In genomic region chr7:2820508-2820934, GRCh38 we compare ENCODE assay signal across 9 cellular contexts. TPM values are rescaled to one million over a fixed set of nuclear protein-coding genes. Genes with fewer than 3 reads are reported as not detected.
A peak's percentile ranks its signal among the peaks of the same experiment; 100 is the strongest.
DNase-seq lines count a peak whose midpoint lies in the region.
"Had no signal": no experiment of that assay in that cellular context is flagged by ENCODE, and none has a peak within 500 bp of the region (broad histone marks: within the 10 kb centered on the region; RNA-seq: fewer than 3 reads in every experiment).

No MANE protein-coding gene starts in this region.

- peak; percentile 96 for DNase-seq in H4 (ENCODE audit: low spot score)
- peak; percentile 97 for DNase-seq in amniotic epithelial cell (ENCODE audit: low read depth)
- no peak for DNase-seq in NCI-H524 treated with DMSO at 0.1 percent for 48 hours (lab: John Stamatoyannopoulos, UW)
- no peak for DNase-seq in SIG-M5 treated with dmso at 0.1 percent for 504 hours (lab: John Stamatoyannopoulos, UW; ENCODE audit: unreplicated experiment)
- DNase-seq in NCI-H1417 (lab: John Stamatoyannopoulos, UW): no peak
- DNase-seq in NCI-H1105 (lab: John Stamatoyannopoulos, UW): no peak
- DNase-seq: activated naive CD8-positive, alpha-beta T cell treated with anti-CD3 and anti-CD28 coated beads, Interleukin-2, amount 10 ng/mL, durations not matched to agents 7 days and 5 days had no signal

- peak overlapping the region in 15 of 21 experiments; percentile 11 to 78 (median 31) for H3K27ac ChIP-seq in skin epidermis

- no peaks in the 10 kb centered on the region for H3K27me3 ChIP-seq in iPS-15b (ENCODE audit: control insufficient read depth, insufficient read depth, low read length)

- peaks cover 58% of the 10 kb centered on the region for H3K4me1 ChIP-seq in iPS-15b (ENCODE audit: control insufficient read depth, insufficient read depth, low read length)

- H3K4me3 ChIP-seq in iPS-15b (ENCODE audit: low read depth, low read length) (no peak overlapping the region), skin epidermis (no peak overlapping the region)

- H3K9me3 ChIP-seq in iPS-15b (ENCODE audit: control insufficient read depth, insufficient read depth, low read length): no peaks in the 10 kb centered on the region

- H3K9ac ChIP-seq in iPS-15b (ENCODE audit: low read depth, low read length): peak overlapping the region; percentile 26

- no peaks in the 10 kb centered on the region for H3K36me3 ChIP-seq in iPS-15b (ENCODE audit: control insufficient read depth, insufficient read depth, low read length)

RNA-seq across cellular contexts. Expression of gene GNA12, which starts 23.6 kb away (rescaled TPM):
- total RNA-seq in H4 (2014; rRNA removed; shearing (Covaris generic)): 14.4 and 24.4 TPM in 2 replicates

Comparison
In these comparisons a context has a peak if more than half of its experiments do, and no peak if none do; other contexts are left out.
1. DNase-seq: peak in H4 (single experiment) and amniotic epithelial cell (single experiment); none in NCI-H524 treated with DMSO at 0.1 percent for 48 hours (single experiment), SIG-M5 treated with dmso at 0.1 percent for 504 hours (single experiment), NCI-H1417 (0 of 3) and NCI-H1105 (single experiment).